In the genomic region with DNA sequence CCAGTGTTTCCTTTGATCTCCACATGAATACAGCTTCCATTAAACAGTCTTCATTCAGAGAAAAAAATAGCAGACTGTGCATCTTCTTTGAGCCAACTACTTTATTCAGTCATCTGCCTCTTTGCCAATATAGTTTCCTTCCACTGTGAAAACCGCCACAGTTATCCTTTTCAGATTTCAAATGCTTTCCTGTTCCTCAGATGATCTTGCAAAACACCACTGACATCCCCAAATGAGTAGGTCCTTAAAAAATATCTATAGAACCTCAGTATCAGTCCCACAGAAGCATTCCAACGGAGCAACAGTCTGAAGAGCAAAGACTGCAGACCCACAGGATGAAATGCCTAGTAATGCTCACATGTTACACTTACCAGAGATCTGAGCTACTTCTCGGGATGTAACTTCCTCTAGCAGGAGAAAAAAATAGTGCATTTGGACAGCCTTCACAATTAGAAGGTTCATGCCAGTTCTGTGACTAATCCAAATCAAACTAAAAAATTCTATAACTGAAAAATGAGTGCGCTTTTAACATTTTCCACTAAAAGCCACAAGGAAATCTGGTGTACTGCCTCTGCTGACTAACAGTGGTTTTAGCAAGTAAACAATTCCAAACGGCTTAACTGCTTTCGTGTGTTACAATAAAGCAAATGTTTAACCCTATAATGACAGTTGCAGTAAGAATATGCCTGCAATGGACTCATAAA, we compare ENCODE assay signal across 8 cellular contexts. TPM values are rescaled to one million over a fixed set of nuclear protein-coding genes. Genes with fewer than 3 reads are reported as not detected.
DNase-seq lines count a peak whose midpoint lies in the region; ATAC-seq, FAIRE-seq and TF ChIP-seq lines count a peak whose summit lies in the region.

Gene ANKRD28 (minus strand): TSS at position 380 of the 704 bp plus-strand sequence. CDS start 1,458 bp downstream, outside the sequence.

- in situ Hi-C loops in IMR-90 (cut with MboI; ENCODE audit: low sequenced_read_pairs): no loop called here

- peaks cover 74% of the 10 kb centered on the region for H3K4me1 Mint-ChIP-seq in activated naive CD4-positive, alpha-beta T cell treated with anti-CD3 and anti-CD28 coated beads, Interleukin-2, amount 10 ng/mL, durations not matched to agents 7 days and 5 days
- H3K4me1 Mint-ChIP-seq in T-helper 17 cell: peaks cover 44% of the 10 kb centered on the region

- peak within 1 kb of the TSS; percentile 97 for H4K91ac ChIP-seq in IMR-90 (ENCODE audit: insufficient read depth, low read depth, low read length)

- H3K9me3 Mint-ChIP-seq in activated naive CD4-positive, alpha-beta T cell treated with anti-CD3 and anti-CD28 coated beads, Interleukin-2, amount 10 ng/mL, durations not matched to agents 7 days and 5 days: no peaks in the 10 kb centered on the region

- TF ChIP-seq RAD21 in IMR-90 (IDR thresholded peaks at IDR 0.05; ENCODE audit: low read length): peak; percentile 28; the same call in 1 of the 2 replicates

- H3K79me1 ChIP-seq in IMR-90 (ENCODE audit: low read depth in 1 of 2, low read length in 2 of 2): peaks cover 14 to 24% of the 10 kb centered on the region in 2 experiments; a peak in 3 of 4 replicates
- no peaks in the 10 kb centered on the region for H3K79me1 ChIP-seq in mesendoderm (ENCODE audit: low read length)

- H2BK120ac ChIP-seq in IMR-90 (ENCODE audit: low read depth, low read length): peak within 1 kb of the TSS; percentile 98
- H2BK120ac ChIP-seq in mesendoderm (ENCODE audit: low read depth, low read length): no peak within 1 kb of the TSS

- no peaks in the 10 kb centered on the region for H4K20me1 ChIP-seq in IMR-90 (ENCODE audit: insufficient read depth, low read length)

- 0% methylated on average over 2 of the region's 6 CpGs; no CpG with 5 or more reads in 1 of the 2 experiments for WGBS in IMR-90 (ENCODE audit: extremely low coverage in 2 of 2, insufficient read length in 1 of 2), 2 experiments
- WGBS in mesendoderm (ENCODE audit: extremely low coverage, insufficient coverage, low lambda C conversion rate): no CpG with 5 or more reads among the region's 6 CpGs
- WGBS in thyroid gland, 2 donors: 6 to 14% methylated on average over 6 of the region's 6 CpGs

- H3K27ac Mint-ChIP-seq in activated naive CD4-positive, alpha-beta T cell treated with anti-CD3 and anti-CD28 coated beads, Interleukin-2, amount 10 ng/mL, durations not matched to agents 7 days and 5 days: peak within 1 kb of the TSS; percentile 86
- H3K27ac Mint-ChIP-seq in T-helper 17 cell: peak within 1 kb of the TSS; percentile 98

- H3K27me3 Mint-ChIP-seq in activated naive CD4-positive, alpha-beta T cell treated with anti-CD3 and anti-CD28 coated beads, Interleukin-2, amount 10 ng/mL, durations not matched to agents 7 days and 5 days: no peaks in the 10 kb centered on the region
- H3K27me3 Mint-ChIP-seq in T-helper 17 cell: no peaks in the 10 kb centered on the region

- H3K79me2 ChIP-seq in mesendoderm (ENCODE audit: control insufficient read depth, insufficient read depth, low read length): no peaks in the 10 kb centered on the region

- H3K4ac ChIP-seq in IMR-90 (ENCODE audit: low read depth, low read length) (peak within 1 kb of the TSS; percentile 100), mesendoderm (ENCODE audit: low read depth, low read length) (no peak within 1 kb of the TSS)

- H3K9me1 ChIP-seq in IMR-90 (ENCODE audit: insufficient read depth, low read length): no peaks in the 10 kb centered on the region

- H3K14ac ChIP-seq in IMR-90 (replicated peaks; ENCODE audit: low read depth, low read length): peak within 1 kb of the TSS; percentile 99

- H2BK15ac ChIP-seq in IMR-90 (ENCODE audit: low read depth, low read length) (peak within 1 kb of the TSS; percentile 78; the same call in 2 of the 3 replicates), mesendoderm (replicated peaks; ENCODE audit: low read depth) (no peak within 1 kb of the TSS)

- H2BK5ac ChIP-seq in IMR-90 (ENCODE audit: low read depth, low read length, poor library complexity, severe bottlenecking) (peak within 1 kb of the TSS; percentile 100), mesendoderm (ENCODE audit: low read length) (no peak within 1 kb of the TSS)

- H4K5ac ChIP-seq in IMR-90 (ENCODE audit: low read depth, low read length): peak within 1 kb of the TSS; percentile 97
- H4K5ac ChIP-seq in mesendoderm (ENCODE audit: low read length): no peak within 1 kb of the TSS

- H3K9me3 ChIP-seq in IMR-90 (ENCODE audit: control insufficient read depth, insufficient read depth, low read length) (no peaks in the 10 kb centered on the region), T-helper 17 cell (ENCODE audit: control insufficient read depth, low read length, poor library complexity, severe bottlenecking) (no peaks in the 10 kb centered on the region), thyroid gland (no peaks in the 10 kb centered on the region)

- H3K9ac ChIP-seq in IMR-90 (ENCODE audit: low read depth, low read length) (peak within 1 kb of the TSS; percentile 100), mesendoderm (ENCODE audit: low read length) (no peak within 1 kb of the TSS)

- peak within 1 kb of the TSS; percentile 80 for H3K4me3 ChIP-seq in IMR-90 (ENCODE audit: insufficient read depth, low read depth, low read length)
- H3K4me3 ChIP-seq in mesendoderm (ENCODE audit: low read length): no peak within 1 kb of the TSS
- H3K4me3 ChIP-seq in thyroid gland (replicated peaks in 1 of 3): peak within 1 kb of the TSS in 2 of 3 donors; percentile 1 to 19

- peak within 1 kb of the TSS; percentile 57 for H3K4me3 Mint-ChIP-seq in activated naive CD4-positive, alpha-beta T cell treated with anti-CD3 and anti-CD28 coated beads, Interleukin-2, amount 10 ng/mL, durations not matched to agents 7 days and 5 days
- peak within 1 kb of the TSS; percentile 94 for H3K4me3 Mint-ChIP-seq in T-helper 17 cell

- H3K27ac ChIP-seq in IMR-90 (ENCODE audit: insufficient read depth, low read length) (peak within 1 kb of the TSS; percentile 99), mesendoderm (ENCODE audit: low read depth, low read length) (peak within 1 kb of the TSS; percentile 71), thyroid gland (peak within 1 kb of the TSS; percentile 73 to 91 (median 88))

- peak within 1 kb of the TSS; percentile 88 for H2AK9ac ChIP-seq in IMR-90 (replicated peaks; ENCODE audit: low read depth, low read length, poor library complexity)

- intact Hi-C loops in IMR-90 (cut with micrococcal nuclease): loop anchor here (2.0 to 5.0 kb wide), 2 partner anchors 29 to 165 kb away; no protein-coding TSS in a partner anchor
- intact Hi-C loops in thyroid gland (cut with DNase I): no loop called here

- ATAC-seq in IMR-90 (ENCODE audit: low read depth) (peak; percentile 78), T-helper 17 cell (peak; percentile 53)

- peak; percentile 88 for FAIRE-seq in endometrium (lab: Jason Lieb, UNC)

- peak within 1 kb of the TSS; percentile 96 for H2BK20ac ChIP-seq in IMR-90 (ENCODE audit: low read depth, low read length)

- POLR2A ChIA-PET in IMR-90 (lab: Charles Lee; ENCODE audit: unreplicated experiment): interaction anchor here (0.5 to 1.7 kb wide), 8 partner anchors 10 to 206 kb away, joined by 3 to 8 read pairs (median 4); no protein-coding TSS in a partner anchor

- CTCF ChIA-PET in activated naive CD4-positive, alpha-beta T cell treated with anti-CD3 and anti-CD28 coated beads, Interleukin-2, amount 10 ng/mL, durations not matched to agents 7 days and 5 days (lab: Charles Lee): interaction anchor here (0.6 to 1.6 kb wide), 5 partner anchors 9 to 209 kb away, joined by 3 to 10 read pairs (median 3); no protein-coding TSS in a partner anchor
- CTCF ChIA-PET in IMR-90 (lab: Yijun Ruan, JAX): interaction anchor here (0.6 to 1.5 kb wide), 3 partner anchors 30 to 1479 kb away, joined by 3 to 5 read pairs (median 3); no protein-coding TSS in a partner anchor

- BruUV-seq in IMR-90 (replicated peaks; lab: Mats Ljungman, UMichigan): no TSS peak

- H2AFZ ChIP-seq in IMR-90 (replicated peaks; ENCODE audit: low read length, poor library complexity): no peak within 1 kb of the TSS

- H3K4me1 ChIP-seq in IMR-90 (ENCODE audit: control insufficient read depth, insufficient read depth, low read length) (peaks cover 4% of the 10 kb centered on the region; the same call in 1 of the 2 replicates), mesendoderm (ENCODE audit: control insufficient read depth, low read depth, low read length) (peaks cover 6% of the 10 kb centered on the region), thyroid gland (peaks cover 46% of the 10 kb centered on the region in 2 donors)

- peak within 1 kb of the TSS; percentile 97 for H3K18ac ChIP-seq in IMR-90 (ENCODE audit: low read depth, low read length)
- H3K18ac ChIP-seq in mesendoderm (ENCODE audit: low read length): peak within 1 kb of the TSS; percentile 51

- H3K36me3 ChIP-seq in IMR-90 (ENCODE audit: control insufficient read depth, insufficient read depth, low read length): peaks cover 1% of the 10 kb centered on the region
- H3K36me3 ChIP-seq in mesendoderm (ENCODE audit: control insufficient read depth, insufficient read depth, low read length): no peaks in the 10 kb centered on the region
- H3K36me3 ChIP-seq in thyroid gland: no peaks in the 10 kb centered on the region

- peaks cover 15% of the 10 kb centered on the region for H3K36me3 Mint-ChIP-seq in activated naive CD4-positive, alpha-beta T cell treated with anti-CD3 and anti-CD28 coated beads, Interleukin-2, amount 10 ng/mL, durations not matched to agents 7 days and 5 days
- H3K36me3 Mint-ChIP-seq in T-helper 17 cell (ENCODE audit: low read depth): no peaks in the 10 kb centered on the region

- H4K8ac ChIP-seq in IMR-90 (ENCODE audit: low read depth in 2 of 2, low read length in 2 of 2) (peak within 1 kb of the TSS; percentile 42 to 91), mesendoderm (ENCODE audit: low read depth, low read length) (no peak within 1 kb of the TSS)

- H3K4me2 ChIP-seq in IMR-90 (ENCODE audit: low read depth, low read length): peak within 1 kb of the TSS; percentile 97
- no peak within 1 kb of the TSS for H3K4me2 ChIP-seq in mesendoderm (ENCODE audit: low read length)

- H3K27me3 ChIP-seq in IMR-90 (ENCODE audit: control insufficient read depth, insufficient read depth, low read length) (no peaks in the 10 kb centered on the region), mesendoderm (ENCODE audit: insufficient read depth, low read length, poor library complexity) (no peaks in the 10 kb centered on the region), thyroid gland (no peaks in the 10 kb centered on the region)

- peak; percentile 96 for TF ChIP-seq POLR2A in IMR-90 (IDR thresholded peaks at IDR 0.05; ENCODE audit: low read depth, low read length)
- TF ChIP-seq POLR2A in thyroid gland (IDR thresholded peaks at IDR 0.05): peak in 1 of 2 donors; percentile 21

- dilution Hi-C loops in IMR-90 (cut with HindIII; ENCODE audit: low sequenced_read_pairs, unreplicated experiment): no loop called here

- H3K23ac ChIP-seq in IMR-90 (ENCODE audit: low read depth, low read length): peak within 1 kb of the TSS; percentile 99
- H3K23ac ChIP-seq in mesendoderm (ENCODE audit: low read length): no peak within 1 kb of the TSS

- 0 out of 2 replicates have a peak, but pooled peaks have one; percentile 19 for TF ChIP-seq CTCF in IMR-90 (conservative IDR thresholded peaks at IDR 0.05; ENCODE audit: low read depth, low read length)
- TF ChIP-seq CTCF in thyroid gland (IDR thresholded peaks at IDR 0.05): peak in 2 of 6 experiments; percentile 21 to 27

- DNase-seq in activated naive CD4-positive, alpha-beta T cell treated with anti-CD3 and anti-CD28 coated beads, Interleukin-2, amount 10 ng/mL, durations not matched to agents 7 days and 5 days: no peak
- DNase-seq in activated naive CD4-positive, alpha-beta T cell treated with Interleukin-2 at 50 U/mL for 16 hours: no peak
- DNase-seq in IMR-90 (peak; percentile 98), T-helper 17 cell (no peak), mesendoderm (peak; percentile 71), thyroid gland (no peak), NCI-H2107 treated with DMSO at 0.1 percent for 48 hours (lab: John Stamatoyannopoulos, UW; ENCODE audit: unreplicated experiment) (no peak)

- peak within 1 kb of the TSS; percentile 99 for H3K56ac ChIP-seq in IMR-90 (ENCODE audit: extremely low read depth, insufficient read depth, low read length)
- H3K56ac ChIP-seq in mesendoderm (ENCODE audit: low read length): peak within 1 kb of the TSS; percentile 28

- H2AK5ac ChIP-seq in IMR-90 (ENCODE audit: low read depth, low read length): peak within 1 kb of the TSS; percentile 99
- H2AK5ac ChIP-seq in mesendoderm (ENCODE audit: low read length): no peak within 1 kb of the TSS

RNA-seq across cellular contexts. Expression of gene ANKRD28, which starts in this region (rescaled TPM):
- 211 and 223 TPM in 2 replicates for total RNA-seq in IMR-90 (2012; rRNA removed)
- polyA plus RNA-seq in IMR-90 (2012; rRNA removed): 39.2 and 52.6 TPM in 2 replicates
- 14.2 and 22.7 TPM in 2 replicates for polyA plus RNA-seq in IMR-90 (2012; cell fraction: cytosol; rRNA removed)
- 23.2 and 164 TPM in 2 replicates for polyA plus RNA-seq in IMR-90 (2012; cell fraction: nucleus; rRNA removed; ENCODE audit: low replicate concordance)
- 100 to 1,000 TPM in 1 of 2 donors, 10 to 100 TPM in 1; 86.2 to 105 TPM for total RNA-seq in T-helper 17 cell
- 17.6 TPM for polyA plus RNA-seq in mesendoderm (2013, experiment 1 of 2)
- polyA plus RNA-seq in mesendoderm (2013, experiment 2 of 2): 16.5 TPM
- total RNA-seq in thyroid gland: 10 to 100 TPM; 61.3 to 83.3 (median 72.7) TPM

Comparison
In these comparisons a context has a peak if more than half of its experiments do, and no peak if none do; other contexts are left out.
1. DNase-seq: peak in IMR-90 (single experiment) and mesendoderm (single experiment); none in activated naive CD4-positive, alpha-beta T cell treated with anti-CD3 and anti-CD28 coated beads, Interleukin-2, amount 10 ng/mL, durations not matched to agents 7 days and 5 days (single experiment), activated naive CD4-positive, alpha-beta T cell treated with Interleukin-2 at 50 U/mL for 16 hours (single experiment), T-helper 17 cell (0 of 3), thyroid gland (0 of 2) and NCI-H2107 treated with DMSO at 0.1 percent for 48 hours (single experiment).
2. Peak in every context shown above with its lines, with median percentiles within 50 percentile points of each other: H3K27ac ChIP-seq.